In the genomic region with DNA sequence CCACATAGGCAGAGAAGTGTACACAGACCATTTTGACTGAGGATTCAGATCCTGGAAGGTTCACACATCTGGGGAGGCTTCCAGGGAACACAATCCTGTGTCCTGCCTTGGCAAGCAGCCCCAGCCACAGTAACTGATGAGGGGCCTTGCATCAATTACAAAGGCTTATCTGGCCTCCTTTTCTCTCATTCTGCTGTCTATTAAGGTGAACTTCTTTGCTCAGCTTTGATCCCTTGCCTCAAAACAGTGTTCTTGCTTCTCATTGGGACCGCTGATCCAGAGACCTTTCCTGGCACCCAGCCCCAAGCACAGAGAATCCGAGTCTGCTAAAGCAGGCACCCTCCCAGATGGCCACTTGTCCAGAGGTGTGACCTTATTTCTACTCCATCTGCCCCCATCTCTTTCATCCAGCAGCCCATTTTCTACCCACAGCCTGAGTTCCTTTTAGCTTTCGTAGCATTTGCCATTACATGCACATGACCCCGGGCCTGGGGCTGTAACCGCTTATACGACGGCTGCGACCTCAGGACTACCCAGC, we compare ENCODE assay signal across 13 cellular contexts.
"Had no signal": no experiment of that assay in that cellular context is flagged by ENCODE, and none has a peak within 500 bp of the region (broad histone marks: within the 10 kb centered on the region; RNA-seq: fewer than 3 reads in every experiment).

No MANE protein-coding gene starts in this region.

- ATAC-seq: activated CD8-positive, alpha-beta T cell treated with anti-CD3 and anti-CD28 coated beads for 36 hours; activated naive CD8-positive, alpha-beta T cell treated with anti-CD3 and anti-CD28 coated beads, Interleukin-2, amount 50 U/mL, for 24 hours; right cardiac atrium; stimulated activated memory B cell treated with anti-CD40 and anti-IgM and Interleukin-4, amounts not matched to agents 10 μg/mL and 1 μg/mL and 100 μg/mL, for 72 hours had no signal

- H3K9me3 Mint-ChIP-seq: activated naive CD8-positive, alpha-beta T cell treated with anti-CD3 and anti-CD28 coated beads, Interleukin-2, amount 50 U/mL, for 24 hours had no signal

- H3K27me3 Mint-ChIP-seq: activated CD8-positive, alpha-beta T cell treated with anti-CD3 and anti-CD28 coated beads for 36 hours; activated naive CD8-positive, alpha-beta T cell treated with anti-CD3 and anti-CD28 coated beads, Interleukin-2, amount 50 U/mL, for 24 hours; stimulated activated memory B cell treated with anti-CD40 and anti-IgM and Interleukin-4, amounts not matched to agents 10 μg/mL and 1 μg/mL and 100 μg/mL, for 72 hours had no signal

- H3K9me3 ChIP-seq: transverse colon had no signal

- H3K27ac ChIP-seq: epithelial cell of prostate, transverse colon had no signal

- H3K27ac Mint-ChIP-seq: activated CD8-positive, alpha-beta T cell treated with anti-CD3 and anti-CD28 coated beads for 36 hours; activated naive CD8-positive, alpha-beta T cell treated with anti-CD3 and anti-CD28 coated beads, Interleukin-2, amount 50 U/mL, for 24 hours; stimulated activated memory B cell treated with anti-CD40 and anti-IgM and Interleukin-4, amounts not matched to agents 10 μg/mL and 1 μg/mL and 100 μg/mL, for 72 hours had no signal

- H3K27me3 ChIP-seq: transverse colon had no signal

- DNase-seq: activated CD4-positive, alpha-beta T cell treated with anti-CD3 and anti-CD28 coated beads for 4 hours; activated CD8-positive, alpha-beta memory T cell treated with anti-CD3 and anti-CD28 coated beads, Interleukin-2, amount 50 U/mL, for 4 hours; activated CD8-positive, alpha-beta T cell treated with anti-CD3 and anti-CD28 coated beads for 36 hours; activated naive CD8-positive, alpha-beta T cell treated with anti-CD3 and anti-CD28 coated beads, Interleukin-2, amount 50 U/mL, for 24 hours; caudate nucleus; cortex of kidney; effector memory CD4-positive, alpha-beta T cell; stimulated activated CD4-positive, alpha-beta T cell treated with anti-CD3 and anti-CD28 coated beads, Interleukin-1b, Interleukin-23, amount 100 ng/mL, for 48 hours; SW 1271; transverse colon had no signal

- H3K4me3 Mint-ChIP-seq: activated CD8-positive, alpha-beta T cell treated with anti-CD3 and anti-CD28 coated beads for 36 hours; activated naive CD8-positive, alpha-beta T cell treated with anti-CD3 and anti-CD28 coated beads, Interleukin-2, amount 50 U/mL, for 24 hours; stimulated activated memory B cell treated with anti-CD40 and anti-IgM and Interleukin-4, amounts not matched to agents 10 μg/mL and 1 μg/mL and 100 μg/mL, for 72 hours had no signal

- H3K4me3 ChIP-seq: transverse colon had no signal
